26 cellular contexts compared by ENCODE assay signal in genomic region chr3:119783255-119783654, GRCh38. TPM values are rescaled to one million over a fixed set of nuclear protein-coding genes. Genes with fewer than 3 reads are reported as not detected.
DNase-seq lines count a peak whose midpoint lies in the region; ATAC-seq, FAIRE-seq and TF ChIP-seq lines count a peak whose summit lies in the region.
"Had no signal": no experiment of that assay in that cellular context is flagged by ENCODE, and none has a peak within 500 bp of the region (broad histone marks: within the 10 kb centered on the region; RNA-seq: fewer than 3 reads in every experiment).

No MANE protein-coding gene starts in this region.

- no peak overlapping the region for H2BK15ac ChIP-seq in IMR-90 (ENCODE audit: low read depth, low read length)

- H3K23ac ChIP-seq in IMR-90 (ENCODE audit: low read depth, low read length), result no peak overlapping the region

- dilution Hi-C loops in IMR-90 (cut with HindIII; ENCODE audit: low sequenced_read_pairs, unreplicated experiment), result no loop called here

- H3K56ac ChIP-seq in IMR-90 (ENCODE audit: extremely low read depth, insufficient read depth, low read length), result no peak overlapping the region

- no peak for ATAC-seq in IMR-90 (ENCODE audit: low read depth)
- ATAC-seq: CD8-positive, alpha-beta T cell; GM12878; PC-3; Right ventricle myocardium inferior; SK-N-SH treated with all-trans-retinoic acid at 6 μM for 48 hours had no signal

- H4K91ac ChIP-seq in IMR-90 (ENCODE audit: insufficient read depth, low read depth, low read length), result no peak overlapping the region

- H3K4me3 ChIP-seq in IMR-90 (ENCODE audit: insufficient read depth, low read depth, low read length), result no peak overlapping the region
- H3K4me3 ChIP-seq in Peyer's patch, result peak overlapping the region in 3 of 4 donors; percentile 16 to 62 (median 47)
- no peak overlapping the region for H3K4me3 ChIP-seq in fibroblast of the aortic adventitia (ENCODE audit: low read depth, low read length)
- peak overlapping the region; percentile 31 to 79 for H3K4me3 ChIP-seq in mucosa of rectum (ENCODE audit: low read length in 2 of 2)
- no peak overlapping the region for H3K4me3 ChIP-seq in kidney (ENCODE audit: low read length in 2 of 2)
- H3K4me3 ChIP-seq: GM12878, SJCRH30 had no signal

- no CpG with 5 or more reads among the region's 2 CpGs for WGBS in IMR-90 (ENCODE audit: extremely low coverage in 2 of 2, insufficient read length in 1 of 2), 2 experiments

- H2BK120ac ChIP-seq in IMR-90 (ENCODE audit: low read depth, low read length), result no peak overlapping the region

- no peak overlapping the region for H4K8ac ChIP-seq in IMR-90 (ENCODE audit: low read depth in 2 of 2, low read length in 2 of 2)

- no peak overlapping the region for H3K4me2 ChIP-seq in IMR-90 (ENCODE audit: low read depth, low read length)

- no peak overlapping the region for H2AFZ ChIP-seq in IMR-90 (replicated peaks; ENCODE audit: low read length, poor library complexity)

- POLR2A ChIA-PET in IMR-90 (lab: Charles Lee; ENCODE audit: unreplicated experiment), result no interaction called here

- no peak for TF ChIP-seq POLR2A in IMR-90 (IDR thresholded peaks at IDR 0.05; ENCODE audit: low read depth, low read length)
- no peak for TF ChIP-seq POLR2A in Peyer's patch (IDR thresholded peaks at IDR 0.05)

- H3K9ac ChIP-seq in IMR-90 (ENCODE audit: low read depth, low read length) (no peak overlapping the region), mucosa of rectum (ENCODE audit: low read depth in 1 of 2, low read length in 2 of 2) (peak overlapping the region in 1 of 2 donors; percentile 83), kidney (ENCODE audit: low read length in 2 of 2) (no peak overlapping the region)

- H2BK5ac ChIP-seq in IMR-90 (ENCODE audit: low read depth, low read length, poor library complexity, severe bottlenecking), result no peak overlapping the region

- H3K27ac ChIP-seq in IMR-90 (ENCODE audit: insufficient read depth, low read length) (no peak overlapping the region), Peyer's patch (peak overlapping the region in 3 of 4 donors; percentile 80 to 89 (median 89)), mucosa of rectum (ENCODE audit: low read depth in 2 of 2, low read length in 2 of 2) (no peak overlapping the region), kidney (ENCODE audit: low read depth in 2 of 2, low read length in 2 of 2) (no peak overlapping the region)
- H3K27ac ChIP-seq: C4-2B, SJCRH30 had no signal

- in situ Hi-C loops in IMR-90 (cut with MboI; ENCODE audit: low sequenced_read_pairs), result no loop called here

- H2BK20ac ChIP-seq in IMR-90 (ENCODE audit: low read depth, low read length), result no peak overlapping the region

- no peak overlapping the region for H3K14ac ChIP-seq in IMR-90 (replicated peaks; ENCODE audit: low read depth, low read length)

- H3K18ac ChIP-seq in IMR-90 (ENCODE audit: low read depth, low read length), result no peak overlapping the region

- H3K79me1 ChIP-seq in IMR-90 (ENCODE audit: low read depth in 1 of 2, low read length in 2 of 2), result no peaks in the 10 kb centered on the region

- no peaks in the 10 kb centered on the region for H4K20me1 ChIP-seq in IMR-90 (ENCODE audit: insufficient read depth, low read length)

- no peak for TF ChIP-seq RAD21 in IMR-90 (IDR thresholded peaks at IDR 0.05; ENCODE audit: low read length)

- H3K4me1 ChIP-seq in IMR-90 (ENCODE audit: control insufficient read depth, insufficient read depth, low read length), result no peaks in the 10 kb centered on the region
- peaks cover 0 to 15% (median 0%) of the 10 kb centered on the region in 4 donors for H3K4me1 ChIP-seq in Peyer's patch
- H3K4me1 ChIP-seq in mucosa of rectum (ENCODE audit: control insufficient read depth in 2 of 2, insufficient read depth in 2 of 2, low read length in 2 of 2), result peaks cover 0 to 15% of the 10 kb centered on the region in 2 donors
- no peaks in the 10 kb centered on the region for H3K4me1 ChIP-seq in kidney (ENCODE audit: control insufficient read depth in 1 of 2, insufficient read depth in 1 of 2, low read depth in 1 of 2, low read length in 2 of 2)

- DNase-seq in IMR-90 (no peak), Peyer's patch (no peak), fibroblast of the aortic adventitia (ENCODE audit: low read depth) (peak; percentile 8), kidney (no peak), mucosa of gallbladder (ENCODE audit: low spot score) (no peak)
- no peak for DNase-seq in stimulated activated naive CD4-positive, alpha-beta T cell treated with Interleukin-2 at 50 U/mL for 16 hours (lab: John Stamatoyannopoulos, UW)
- DNase-seq in activated CD4-positive, CD25-positive, alpha-beta regulatory T cell (lab: John Stamatoyannopoulos, UW), result no peak
- DNase-seq: CD8-positive, alpha-beta T cell; DMS 273 treated with DMSO at 0.1 percent for 48 hours; DMS79; EL; NCI-H2029; NCI-H446 treated with DMSO at 0.1 percent for 48 hours; NCI-H526; NCI-H82; NK-92 treated with Interleukin-12 subunit alpha and Interleukin-12 subunit beta, amount 100 ng/mL, for 24 hours; PC-3; SJCRH30 had no signal

- no TSS peak for BruUV-seq in IMR-90 (replicated peaks; lab: Mats Ljungman, UMichigan)

- no peak for TF ChIP-seq CTCF in IMR-90 (conservative IDR thresholded peaks at IDR 0.05; ENCODE audit: low read depth, low read length)
- no peak for TF ChIP-seq CTCF in Peyer's patch (IDR thresholded peaks at IDR 0.05)
- no peak for TF ChIP-seq CTCF in fibroblast of the aortic adventitia (IDR thresholded peaks at IDR 0.05; ENCODE audit: insufficient read depth, low read length)
- TF ChIP-seq CTCF in kidney (IDR thresholded peaks at IDR 0.05; ENCODE audit: borderline replicate concordance, extremely low read depth, insufficient read depth), result no peak

- intact Hi-C loops in IMR-90 (cut with micrococcal nuclease) (no loop called here), kidney (cut with DNase I) (no loop called here)

- CTCF ChIA-PET in IMR-90 (lab: Yijun Ruan, JAX), result no interaction called here

- no peaks in the 10 kb centered on the region for H3K36me3 ChIP-seq in IMR-90 (ENCODE audit: control insufficient read depth, insufficient read depth, low read length)
- no peaks in the 10 kb centered on the region for H3K36me3 ChIP-seq in Peyer's patch
- no peaks in the 10 kb centered on the region for H3K36me3 ChIP-seq in mucosa of rectum (ENCODE audit: control insufficient read depth in 2 of 2, insufficient read depth in 2 of 2, low read length in 2 of 2)
- H3K36me3 ChIP-seq in kidney (ENCODE audit: control insufficient read depth in 1 of 2, insufficient read depth in 2 of 2, low read length in 2 of 2), result no peaks in the 10 kb centered on the region
- H3K36me3 ChIP-seq: SJCRH30 had no signal

- no peak overlapping the region for H4K5ac ChIP-seq in IMR-90 (ENCODE audit: low read depth, low read length)

- H2AK9ac ChIP-seq in IMR-90 (replicated peaks; ENCODE audit: low read depth, low read length, poor library complexity), result no peak overlapping the region

- no peaks in the 10 kb centered on the region for H3K9me1 ChIP-seq in IMR-90 (ENCODE audit: insufficient read depth, low read length)

- H3K9me3 ChIP-seq in IMR-90 (ENCODE audit: control insufficient read depth, insufficient read depth, low read length) (no peaks in the 10 kb centered on the region), Peyer's patch (no peaks in the 10 kb centered on the region), mucosa of rectum (ENCODE audit: control insufficient read depth in 2 of 2, low read length in 2 of 2) (no peaks in the 10 kb centered on the region), kidney (ENCODE audit: control insufficient read depth in 1 of 2, low read length in 2 of 2) (no peaks in the 10 kb centered on the region)
- H3K9me3 ChIP-seq: SJCRH30 had no signal

- H3K4ac ChIP-seq in IMR-90 (ENCODE audit: low read depth, low read length), result no peak overlapping the region

- H3K27me3 ChIP-seq in IMR-90 (ENCODE audit: control insufficient read depth, insufficient read depth, low read length) (peaks cover 4% of the 10 kb centered on the region), Peyer's patch (no peaks in the 10 kb centered on the region), mucosa of rectum (ENCODE audit: control insufficient read depth in 2 of 2, insufficient read depth in 2 of 2, low read length in 2 of 2) (no peaks in the 10 kb centered on the region)
- H3K27me3 ChIP-seq: SJCRH30 had no signal

- no peak overlapping the region for H2AK5ac ChIP-seq in IMR-90 (ENCODE audit: low read depth, low read length)

- no peak for FAIRE-seq in kidney (lab: Jason Lieb, UNC)
- FAIRE-seq: A204.1, GM12878, GM19239, H54 had no signal

TF ChIP-seq in IMR-90, 13 proteins besides CTCF, POLR2A, EP300 and RAD21:
- TF ChIP-seq CEBPB (IDR thresholded peaks at IDR 0.05; ENCODE audit: low read depth, low read length) (peak; percentile 33; the same call in 1 of the 2 replicates), MAFK (IDR thresholded peaks at IDR 0.05; ENCODE audit: low read depth, low read length) (peak; percentile 70), BHLHE40 (IDR thresholded peaks at IDR 0.05; ENCODE audit: low read depth, low read length) (no peak)

RNA-seq across cellular contexts. Expression of gene NR1I2, which starts 1.4 kb away (rescaled TPM):
- total RNA-seq in IMR-90 (2012; rRNA removed) (not detected in 2 replicates), Peyer's patch (100 to 1,000 TPM in 3 of 4 donors, 10 to 100 TPM in 1; 56.9 to 572 (median 406) TPM), fibroblast of the aortic adventitia (ENCODE audit: low replicate concordance) (0.27 TPM in 1 of 2 replicates, not detected in the other), kidney (0.38 TPM), mucosa of gallbladder (106 TPM)
- polyA plus RNA-seq in IMR-90 (2012; rRNA removed) (not detected in 2 replicates), kidney (ENCODE audit: insufficient read depth, low read depth, low replicate concordance) (0.41 TPM)
- 0.03 TPM in 1 of 2 replicates, not detected in the other for polyA plus RNA-seq in IMR-90 (2012; cell fraction: cytosol; rRNA removed)
- 0.03 and 0.06 TPM in 2 replicates for polyA plus RNA-seq in IMR-90 (2012; cell fraction: nucleus; rRNA removed; ENCODE audit: low replicate concordance)
- total RNA-seq: Right ventricle myocardium inferior, SJCRH30 had no signal

Comparison
In these comparisons a context has a peak if more than half of its experiments do, and no peak if none do; other contexts are left out.
1. H3K27ac ChIP-seq: peak in Peyer's patch (3 of 4); none in IMR-90 (single experiment), mucosa of rectum (0 of 2) and kidney (0 of 2).
2. H3K4me3 ChIP-seq: peak in Peyer's patch (3 of 4) and mucosa of rectum (2 of 2); none in IMR-90 (single experiment), fibroblast of the aortic adventitia (single experiment) and kidney (0 of 2).
3. RNA of gene NR1I2, which starts 1.4 kb away (total RNA-seq): 56.9 to 572 TPM in Peyer's patch and 106 TPM in mucosa of gallbladder (single experiment); 0.38 TPM in kidney (single experiment), 0.27 TPM in fibroblast of the aortic adventitia and not detected in IMR-90; every median in the first group is over 10 times any median in the second.